1 cellular context compared by ENCODE assay signal in the genomic region with DNA sequence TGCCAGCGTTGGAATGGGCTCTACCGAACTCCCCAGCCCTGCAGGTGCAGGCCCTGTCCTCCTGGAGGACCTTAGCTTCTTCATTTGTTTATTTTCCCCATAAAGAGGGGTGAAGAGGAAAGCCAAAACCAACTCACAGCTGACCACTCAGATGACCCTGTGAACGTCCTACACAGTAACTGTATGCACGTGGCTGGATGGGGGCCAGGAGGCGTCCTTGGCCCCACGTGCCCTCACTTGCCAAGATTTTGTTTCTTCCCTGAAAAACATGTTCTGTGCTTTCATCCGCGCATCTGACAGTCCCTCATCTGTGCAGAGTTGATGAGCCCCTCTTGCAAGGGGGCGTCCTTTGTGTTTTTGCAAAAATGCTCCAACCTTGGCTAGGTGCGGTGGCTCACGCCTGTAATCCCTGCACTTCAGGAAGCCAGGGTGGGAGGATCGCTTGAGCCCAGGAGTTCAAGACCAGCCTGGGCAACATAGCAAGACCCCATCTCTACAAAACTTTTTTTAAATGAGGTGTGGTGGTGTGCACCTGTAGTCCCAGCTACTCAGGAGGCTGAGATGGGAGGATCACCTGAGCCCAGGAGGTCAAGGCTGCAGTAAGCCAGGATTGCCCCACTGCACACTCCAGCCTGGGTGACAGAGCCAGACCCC.
TF ChIP-seq lines count a peak whose summit lies in the region.

No MANE protein-coding gene starts in this region.

TF ChIP-seq in HEK293, 187 proteins besides CTCF, POLR2A, EP300 and RAD21 (continued from another document):
- TF ChIP-seq, protein P1, sequence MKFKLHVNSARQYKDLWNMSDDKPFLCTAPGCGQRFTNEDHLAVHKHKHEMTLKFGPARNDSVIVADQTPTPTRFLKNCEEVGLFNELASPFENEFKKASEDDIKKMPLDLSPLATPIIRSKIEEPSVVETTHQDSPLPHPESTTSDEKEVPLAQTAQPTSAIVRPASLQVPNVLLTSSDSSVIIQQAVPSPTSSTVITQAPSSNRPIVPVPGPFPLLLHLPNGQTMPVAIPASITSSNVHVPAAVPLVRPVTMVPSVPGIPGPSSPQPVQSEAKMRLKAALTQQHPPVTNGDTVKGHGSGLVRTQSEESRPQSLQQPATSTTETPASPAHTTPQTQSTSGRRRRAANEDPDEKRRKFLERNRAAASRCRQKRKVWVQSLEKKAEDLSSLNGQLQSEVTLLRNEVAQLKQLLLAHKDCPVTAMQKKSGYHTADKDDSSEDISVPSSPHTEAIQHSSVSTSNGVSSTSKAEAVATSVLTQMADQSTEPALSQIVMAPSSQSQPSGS (tag by site-specific recombination; IDR thresholded peaks at IDR 0.05; ENCODE audit: low read depth), result no peak
- TF ChIP-seq, protein P2, sequence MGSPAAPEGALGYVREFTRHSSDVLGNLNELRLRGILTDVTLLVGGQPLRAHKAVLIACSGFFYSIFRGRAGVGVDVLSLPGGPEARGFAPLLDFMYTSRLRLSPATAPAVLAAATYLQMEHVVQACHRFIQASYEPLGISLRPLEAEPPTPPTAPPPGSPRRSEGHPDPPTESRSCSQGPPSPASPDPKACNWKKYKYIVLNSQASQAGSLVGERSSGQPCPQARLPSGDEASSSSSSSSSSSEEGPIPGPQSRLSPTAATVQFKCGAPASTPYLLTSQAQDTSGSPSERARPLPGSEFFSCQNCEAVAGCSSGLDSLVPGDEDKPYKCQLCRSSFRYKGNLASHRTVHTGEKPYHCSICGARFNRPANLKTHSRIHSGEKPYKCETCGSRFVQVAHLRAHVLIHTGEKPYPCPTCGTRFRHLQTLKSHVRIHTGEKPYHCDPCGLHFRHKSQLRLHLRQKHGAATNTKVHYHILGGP (tag by site-specific recombination; IDR thresholded peaks at IDR 0.05), result no peak
- TF ChIP-seq, protein P3, sequence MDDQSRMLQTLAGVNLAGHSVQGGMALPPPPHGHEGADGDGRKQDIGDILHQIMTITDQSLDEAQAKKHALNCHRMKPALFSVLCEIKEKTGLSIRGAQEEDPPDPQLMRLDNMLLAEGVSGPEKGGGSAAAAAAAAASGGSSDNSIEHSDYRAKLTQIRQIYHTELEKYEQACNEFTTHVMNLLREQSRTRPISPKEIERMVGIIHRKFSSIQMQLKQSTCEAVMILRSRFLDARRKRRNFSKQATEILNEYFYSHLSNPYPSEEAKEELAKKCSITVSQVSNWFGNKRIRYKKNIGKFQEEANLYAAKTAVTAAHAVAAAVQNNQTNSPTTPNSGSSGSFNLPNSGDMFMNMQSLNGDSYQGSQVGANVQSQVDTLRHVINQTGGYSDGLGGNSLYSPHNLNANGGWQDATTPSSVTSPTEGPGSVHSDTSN (CRISPR knock-in tag; IDR thresholded peaks at IDR 0.05), result no peak
- TF ChIP-seq ZNF174 (tag by site-specific recombination; IDR thresholded peaks at IDR 0.05), result no peak
